In genomic region chr2:20649586-20650375, GRCh38 we compare ENCODE assay signal across 9 cellular contexts. TPM values are rescaled to one million over a fixed set of nuclear protein-coding genes. Genes with fewer than 3 reads are reported as not detected.
A peak's percentile ranks its signal among the peaks of the same experiment; 100 is the strongest.
DNase-seq lines count a peak whose midpoint lies in the region; ATAC-seq and TF ChIP-seq lines count a peak whose summit lies in the region.
"Had no signal": no experiment of that assay in that cellular context is flagged by ENCODE, and none has a peak within 500 bp of the region (broad histone marks: within the 10 kb centered on the region; RNA-seq: fewer than 3 reads in every experiment).

No MANE protein-coding gene starts in this region.

- 81 to 88% (median 87%) methylated on average over 16 to 17 of the region's 17 CpGs for WGBS in heart left ventricle, 4 donors

- no peak for TF ChIP-seq POLR2A in heart left ventricle (IDR thresholded peaks at IDR 0.05)

- H3K4me3 ChIP-seq in GM12864 (ENCODE audit: low read depth, low read length), result peak overlapping the region; percentile 90
- peak overlapping the region; percentile 89 for H3K4me3 ChIP-seq in WI38 (ENCODE audit: low read depth, low read length)
- peak overlapping the region; percentile 75 to 100 (median 97) for H3K4me3 ChIP-seq in heart left ventricle

- H3K4me1 ChIP-seq in heart left ventricle, result peaks cover 4 to 40% (median 27%) of the 10 kb centered on the region in 12 donors

- ATAC-seq in heart left ventricle (no peak), GM18502 (IDR thresholded peaks at IDR 0.05; ENCODE audit: poor library complexity, unreplicated experiment) (no peak), GM18909 (IDR thresholded peaks at IDR 0.05; ENCODE audit: poor library complexity, unreplicated experiment) (no peak)

- no peaks in the 10 kb centered on the region for H3K27me3 ChIP-seq in heart left ventricle

- intact Hi-C loops in heart left ventricle (cut with DNase I), result loop anchor here in 2 of 10 donors (10.0 kb wide), 2 partner anchors 515 to 545 kb away; no protein-coding TSS in a partner anchor

- H3K36me3 ChIP-seq in heart left ventricle, result peaks cover 0 to 19% (median 13%) of the 10 kb centered on the region in 9 donors

- H3K27ac ChIP-seq in heart left ventricle, result peak overlapping the region in 3 of 12 donors; percentile 90 to 94 (median 92)

- TF ChIP-seq CTCF in GM12864 (IDR thresholded peaks at IDR 0.05; ENCODE audit: low read depth, low read length, missing control alignments) (no peak), WI38 (IDR thresholded peaks at IDR 0.05; ENCODE audit: low read depth, low read length) (no peak), heart left ventricle (IDR thresholded peaks at IDR 0.05) (no peak)

- DNase-seq in GM12864 (ENCODE audit: low read depth) (no peak), heart left ventricle (peak in 2 of 5 donors; percentile 29 to 54), renal cortical epithelial cell (ENCODE audit: low read depth) (peak; percentile 69), NCI-H2171 treated with DMSO at 0.1 percent for 48 hours (lab: John Stamatoyannopoulos, UW) (no peak), NCI-H187 treated with DMSO at 0.1 percent for 48 hours (lab: John Stamatoyannopoulos, UW) (no peak)
- DNase-seq: activated gamma-delta T cell had no signal

- H3K9me3 ChIP-seq in heart left ventricle, result no peaks in the 10 kb centered on the region

RNA-seq across cellular contexts. Expression of gene HS1BP3, which starts 1.1 kb away (rescaled TPM):
- 10 to 100 TPM; 12.7 to 23.7 (median 17.9) TPM for total RNA-seq in heart left ventricle
- polyA plus RNA-seq in heart left ventricle, result 10 to 100 TPM; 21.0 to 23.7 TPM
- 22.9 and 33.9 TPM in 2 replicates for total RNA-seq in renal cortical epithelial cell

RNA-seq across cellular contexts. Expression of gene GDF7, which starts 17.2 kb away (rescaled TPM):
- total RNA-seq in heart left ventricle (1 to 10 TPM in 2 of 9 donors, under 1 TPM in 7; 0.14 to 1.6 (median 0.56) TPM), renal cortical epithelial cell (0.69 and 3.2 TPM in 2 replicates)
- polyA plus RNA-seq in heart left ventricle, result under 1 TPM; 0.22 to 0.30 TPM
